ENCODE assay signal across 17 cellular contexts in the genomic region with DNA sequence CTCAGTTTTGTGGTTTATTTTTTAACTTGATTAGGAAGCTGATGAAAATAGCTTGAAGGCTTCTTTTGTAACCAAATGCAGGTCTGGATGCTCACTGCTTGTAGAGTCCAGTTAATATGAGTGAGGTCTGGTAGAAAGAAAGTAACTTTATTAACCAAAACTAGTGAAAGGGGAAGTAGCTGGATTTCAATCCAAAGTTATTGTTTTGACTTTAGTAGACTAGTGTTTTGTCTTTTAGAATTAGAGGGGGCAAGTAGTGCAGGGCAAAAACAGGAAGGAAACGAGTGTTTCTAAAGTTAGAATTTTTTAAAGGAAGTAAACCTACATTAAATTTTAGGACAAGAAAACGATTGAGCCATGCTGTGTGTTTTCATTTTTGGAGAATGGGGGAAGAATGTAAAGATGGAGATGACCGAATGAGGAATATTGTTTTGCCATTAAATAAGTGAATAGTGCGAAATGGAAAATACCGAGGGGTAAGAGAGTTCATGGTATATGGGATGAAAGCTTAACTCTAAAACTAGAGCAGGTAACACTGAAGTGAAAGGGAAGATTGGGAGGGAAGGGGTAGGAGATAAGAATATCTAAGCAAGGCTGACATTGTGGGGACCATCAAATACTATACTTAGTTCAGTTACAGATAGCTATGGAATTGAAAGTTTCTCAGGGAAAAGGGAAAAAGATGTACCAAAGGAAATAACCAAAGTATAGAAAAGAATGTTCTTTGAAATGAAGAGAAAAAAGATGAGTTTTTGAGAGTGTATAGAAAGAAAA. TPM values are rescaled to one million over a fixed set of nuclear protein-coding genes. Genes with fewer than 3 reads are reported as not detected.
DNase-seq lines count a peak whose midpoint lies in the region; ATAC-seq and TF ChIP-seq lines count a peak whose summit lies in the region.
"Had no signal": no experiment of that assay in that cellular context is flagged by ENCODE, and none has a peak within 500 bp of the region (broad histone marks: within the 10 kb centered on the region; RNA-seq: fewer than 3 reads in every experiment).

No MANE protein-coding gene starts in this region.

- DNase-seq in activated T-cell treated with anti-CD3 and anti-CD28 coated beads, Interleukin-2, amount 50 U/mL, for 72 hours = no peak
- no peak for DNase-seq in activated T-cell treated with anti-CD3 and anti-CD28 coated beads, Interleukin-2, amount 50 U/mL, for 4 hours
- DNase-seq in NB4 (ENCODE audit: low read depth) (peak; percentile 83), NCI-H82 (lab: John Stamatoyannopoulos, UW) (no peak)
- no peak for DNase-seq in stimulated activated effector memory CD8-positive, alpha-beta T cell treated with anti-CD3 and anti-CD28 coated beads, Interleukin-12 subunit alpha, Interleukin-12 subunit beta, amount 100 ng/mL, for 72 hours (ENCODE audit: low spot score in 2 of 2)
- DNase-seq: ACHN; activated CD4-positive, alpha-beta T cell treated with anti-CD3 and anti-CD28 coated beads, Interleukin-2, amount 50 U/mL, for 48 hours; DND-41; left colon; NCI-H1105 treated with DMSO at 0.1 percent for 48 hours; NCI-H524 treated with DMSO at 0.1 percent for 48 hours; stimulated activated CD4-positive, alpha-beta T cell treated with anti-CD3 and anti-CD28 coated beads, Interleukin-12 subunit alpha, Interleukin-12 subunit beta, amount 100 ng/mL, for 4 hours; uterus had no signal

- no peak for TF ChIP-seq POLR2A in NB4 (IDR thresholded peaks at IDR 0.05; ENCODE audit: extremely low read depth, insufficient read length)

- ATAC-seq in activated T-cell treated with anti-CD3 and anti-CD28 coated beads, Interleukin-2, amount 50 U/mL, for 72 hours (replicated peaks in 1 of 2) = no peak
- no peak for ATAC-seq in activated T-cell treated with anti-CD3 and anti-CD28 coated beads, Interleukin-2, amount 50 U/mL, for 4 hours
- no peak for ATAC-seq in activated T-helper 17 cell treated with anti-CD3 and anti-CD28 coated beads, Interleukin-2, amount 50 U/mL, for 72 hours (replicated peaks)
- ATAC-seq in stimulated activated effector memory CD8-positive, alpha-beta T cell treated with anti-CD3 and anti-CD28 coated beads, Interleukin-12 subunit alpha, Interleukin-12 subunit beta, amount 100 ng/mL, for 72 hours = no peak
- ATAC-seq in GM21447 (IDR thresholded peaks at IDR 0.05; ENCODE audit: unreplicated experiment) (no peak), GM19463 (IDR thresholded peaks at IDR 0.05; ENCODE audit: unreplicated experiment) (no peak)
- ATAC-seq: left colon had no signal

- H3K4me1 Mint-ChIP-seq in activated T-cell treated with anti-CD3 and anti-CD28 coated beads, Interleukin-2, amount 50 U/mL, for 72 hours (ENCODE audit: low read depth) = peaks cover 43% of the 10 kb centered on the region
- peaks cover 51% of the 10 kb centered on the region for H3K4me1 Mint-ChIP-seq in activated T-cell treated with anti-CD3 and anti-CD28 coated beads, Interleukin-2, amount 50 U/mL, for 4 hours (ENCODE audit: low read depth)
- H3K4me1 Mint-ChIP-seq in activated T-helper 17 cell treated with anti-CD3 and anti-CD28 coated beads, Interleukin-2, amount 50 U/mL, for 72 hours = peaks cover 29% of the 10 kb centered on the region
- peaks cover 38% of the 10 kb centered on the region for H3K4me1 Mint-ChIP-seq in stimulated activated effector memory CD8-positive, alpha-beta T cell treated with anti-CD3 and anti-CD28 coated beads, Interleukin-12 subunit alpha, Interleukin-12 subunit beta, amount 100 ng/mL, for 72 hours

- H3K27me3 Mint-ChIP-seq in activated T-cell treated with anti-CD3 and anti-CD28 coated beads, Interleukin-2, amount 50 U/mL, for 72 hours (ENCODE audit: low read depth) = no peaks in the 10 kb centered on the region
- H3K27me3 Mint-ChIP-seq in activated T-cell treated with anti-CD3 and anti-CD28 coated beads, Interleukin-2, amount 50 U/mL, for 4 hours (ENCODE audit: low read depth) = no peaks in the 10 kb centered on the region
- no peaks in the 10 kb centered on the region for H3K27me3 Mint-ChIP-seq in activated T-helper 17 cell treated with anti-CD3 and anti-CD28 coated beads, Interleukin-2, amount 50 U/mL, for 72 hours

- peak overlapping the region; percentile 55 for H3K4me3 ChIP-seq in NB4 (ENCODE audit: low read depth, low read length)
- H3K4me3 ChIP-seq: uterus had no signal

- peak overlapping the region; percentile 85 for H3K27ac Mint-ChIP-seq in activated T-cell treated with anti-CD3 and anti-CD28 coated beads, Interleukin-2, amount 50 U/mL, for 72 hours
- H3K27ac Mint-ChIP-seq in activated T-helper 17 cell treated with anti-CD3 and anti-CD28 coated beads, Interleukin-2, amount 50 U/mL, for 72 hours = peak overlapping the region; percentile 11
- peak overlapping the region; percentile 18 for H3K27ac Mint-ChIP-seq in stimulated activated effector memory CD8-positive, alpha-beta T cell treated with anti-CD3 and anti-CD28 coated beads, Interleukin-12 subunit alpha, Interleukin-12 subunit beta, amount 100 ng/mL, for 72 hours

- H3K4me3 Mint-ChIP-seq in activated T-cell treated with anti-CD3 and anti-CD28 coated beads, Interleukin-2, amount 50 U/mL, for 72 hours = peak overlapping the region in 1 of 2 donors; percentile 62
- H3K4me3 Mint-ChIP-seq in activated T-cell treated with anti-CD3 and anti-CD28 coated beads, Interleukin-2, amount 50 U/mL, for 4 hours = no peak overlapping the region
- H3K4me3 Mint-ChIP-seq in activated T-helper 17 cell treated with anti-CD3 and anti-CD28 coated beads, Interleukin-2, amount 50 U/mL, for 72 hours = peak overlapping the region; percentile 22
- peak overlapping the region; percentile 3 for H3K4me3 Mint-ChIP-seq in stimulated activated effector memory CD8-positive, alpha-beta T cell treated with anti-CD3 and anti-CD28 coated beads, Interleukin-12 subunit alpha, Interleukin-12 subunit beta, amount 100 ng/mL, for 72 hours

- peaks cover 0 to 12% of the 10 kb centered on the region in 2 donors for H3K36me3 Mint-ChIP-seq in activated T-cell treated with anti-CD3 and anti-CD28 coated beads, Interleukin-2, amount 50 U/mL, for 72 hours (ENCODE audit: insufficient read depth in 2 of 2)
- H3K36me3 Mint-ChIP-seq in activated T-cell treated with anti-CD3 and anti-CD28 coated beads, Interleukin-2, amount 50 U/mL, for 4 hours (ENCODE audit: insufficient read depth) = peaks cover 15% of the 10 kb centered on the region
- peaks cover 68% of the 10 kb centered on the region for H3K36me3 Mint-ChIP-seq in activated T-helper 17 cell treated with anti-CD3 and anti-CD28 coated beads, Interleukin-2, amount 50 U/mL, for 72 hours (ENCODE audit: low read depth)
- H3K36me3 Mint-ChIP-seq in stimulated activated effector memory CD8-positive, alpha-beta T cell treated with anti-CD3 and anti-CD28 coated beads, Interleukin-12 subunit alpha, Interleukin-12 subunit beta, amount 100 ng/mL, for 72 hours = peaks cover 61% of the 10 kb centered on the region

- no peak for TF ChIP-seq CTCF in NB4 (IDR thresholded peaks at IDR 0.05; ENCODE audit: low read depth, low read length)

- H3K9me3 Mint-ChIP-seq in activated T-cell treated with anti-CD3 and anti-CD28 coated beads, Interleukin-2, amount 50 U/mL, for 72 hours = no peaks in the 10 kb centered on the region
- H3K9me3 Mint-ChIP-seq in activated T-cell treated with anti-CD3 and anti-CD28 coated beads, Interleukin-2, amount 50 U/mL, for 4 hours = no peaks in the 10 kb centered on the region
- no peaks in the 10 kb centered on the region for H3K9me3 Mint-ChIP-seq in activated T-helper 17 cell treated with anti-CD3 and anti-CD28 coated beads, Interleukin-2, amount 50 U/mL, for 72 hours
- H3K9me3 Mint-ChIP-seq in stimulated activated effector memory CD8-positive, alpha-beta T cell treated with anti-CD3 and anti-CD28 coated beads, Interleukin-12 subunit alpha, Interleukin-12 subunit beta, amount 100 ng/mL, for 72 hours = no peaks in the 10 kb centered on the region

RNA-seq across cellular contexts. Expression of a gene that starts 40.0 kb away (rescaled TPM):
- total RNA-seq in activated T-cell treated with anti-CD3 and anti-CD28 coated beads, Interleukin-2, amount 50 U/mL, for 72 hours = 10 to 100 TPM; 66.5 to 78.0 TPM
- 10 to 100 TPM; 34.2 to 40.9 (median 35.5) TPM for total RNA-seq in activated T-cell treated with anti-CD3 and anti-CD28 coated beads, Interleukin-2, amount 50 U/mL, for 4 hours
- total RNA-seq in activated T-helper 17 cell treated with anti-CD3 and anti-CD28 coated beads, Interleukin-2, amount 50 U/mL, for 72 hours = 100 to 1,000 TPM in 1 of 2 donors, 10 to 100 TPM in 1; 60.9 to 102 TPM

RNA-seq across cellular contexts. Expression of a gene that starts 52.7 kb away (rescaled TPM):
- 1 to 10 TPM in 1 of 2 donors, under 1 TPM in 1; 0.79 to 1.3 TPM for total RNA-seq in activated T-cell treated with anti-CD3 and anti-CD28 coated beads, Interleukin-2, amount 50 U/mL, for 72 hours
- total RNA-seq in activated T-cell treated with anti-CD3 and anti-CD28 coated beads, Interleukin-2, amount 50 U/mL, for 4 hours = 1 to 10 TPM in 1 of 3 donors, under 1 TPM in 2; 0.79 to 1.2 (median 0.87) TPM
- total RNA-seq in activated T-helper 17 cell treated with anti-CD3 and anti-CD28 coated beads, Interleukin-2, amount 50 U/mL, for 72 hours = under 1 TPM; 0.43 to 0.74 TPM
- total RNA-seq: SK-MEL-5 had no signal

Comparison
In these comparisons a context has a peak if more than half of its experiments do, and no peak if none do; other contexts are left out.
1. H3K27ac Mint-ChIP-seq: peak in every context shown above with its lines; median percentile 85 in activated T-cell treated with anti-CD3 and anti-CD28 coated beads, Interleukin-2, amount 50 U/mL, for 72 hours; 18 in stimulated activated effector memory CD8-positive, alpha-beta T cell treated with anti-CD3 and anti-CD28 coated beads, Interleukin-12 subunit alpha, Interleukin-12 subunit beta, amount 100 ng/mL, for 72 hours; 11 in activated T-helper 17 cell treated with anti-CD3 and anti-CD28 coated beads, Interleukin-2, amount 50 U/mL, for 72 hours.